In the genomic region with DNA sequence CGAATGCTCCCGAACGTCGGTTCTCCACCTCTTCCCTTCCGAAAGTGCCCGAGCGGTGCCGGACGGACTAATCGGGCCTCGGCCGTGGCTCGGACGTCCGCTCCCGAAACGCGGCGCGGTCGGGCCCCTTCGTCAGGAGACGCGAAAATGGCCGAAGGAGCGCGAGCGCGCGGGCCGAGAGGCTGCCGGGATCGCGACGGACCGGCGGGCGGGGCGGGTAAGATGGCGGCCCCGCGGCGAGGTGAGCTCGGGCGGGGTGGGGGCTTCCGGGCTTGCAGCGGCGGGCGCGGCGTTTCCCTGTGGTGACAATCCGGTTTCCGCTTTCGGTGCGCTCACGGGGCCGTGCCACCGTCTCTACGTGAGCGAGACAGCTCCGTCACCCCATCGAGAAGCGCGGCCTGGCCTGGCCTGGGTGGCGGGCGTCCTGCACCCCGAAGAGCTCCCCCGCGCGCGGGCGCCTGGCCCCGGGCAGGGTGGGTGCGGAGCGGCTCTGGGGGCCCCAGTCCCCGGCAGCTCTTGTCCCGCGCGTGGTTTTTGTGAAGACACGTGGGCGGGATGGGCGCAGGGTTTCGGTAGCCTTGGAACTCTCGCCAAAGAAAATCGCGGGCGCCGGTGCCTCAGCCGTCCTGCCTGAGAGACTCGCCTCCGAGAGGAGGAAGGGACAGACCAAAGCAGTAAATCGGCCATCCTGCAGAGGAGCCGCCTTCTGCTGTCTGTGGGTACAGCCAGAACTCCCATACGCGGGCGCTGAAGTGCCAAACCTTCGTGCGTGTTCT, we compare ENCODE assay signal across 8 cellular contexts. TPM values are rescaled to one million over a fixed set of nuclear protein-coding genes. Genes with fewer than 3 reads are reported as not detected.
DNase-seq lines count a peak whose midpoint lies in the region; ATAC-seq, FAIRE-seq and TF ChIP-seq lines count a peak whose summit lies in the region.

TSS of gene TMEM80 (plus strand) at position 211 of the 776 bp plus-strand sequence. CDS start at position 223, 12 bp downstream.

- H3K27me3 Mint-ChIP-seq in activated B cell treated with CpG ODN at 0.5 μM for 24 hours = no peaks in the 10 kb centered on the region
- H3K27me3 Mint-ChIP-seq in central memory CD8-positive, alpha-beta T cell = no peaks in the 10 kb centered on the region

- peak within 1 kb of the TSS; percentile 81 for H3K4me3 ChIP-seq in A549

- peaks cover 41% of the 10 kb centered on the region for H3K4me1 ChIP-seq in A549

- DNase-seq in A549 (ENCODE audit: low read depth in 1 of 2, low spot score in 1 of 2) = peak; percentile 54 to 98
- DNase-seq in NCI-H2227 treated with DMSO at 0.1 percent for 48 hours (lab: John Stamatoyannopoulos, UW) = peak; percentile 99
- DNase-seq in activated B cell treated with CpG ODN at 0.5 μM for 24 hours = peak; percentile 95
- peak; percentile 95 to 98 for DNase-seq in central memory CD8-positive, alpha-beta T cell (ENCODE audit: low spot score in 2 of 2)
- DNase-seq in iris pigment epithelial cell (ENCODE audit: low read depth) = peak; percentile 96
- peak; percentile 97 for DNase-seq in stimulated activated CD4-positive, alpha-beta T cell treated with anti-CD3 and anti-CD28 coated beads, Interleukin-12 subunit alpha, Interleukin-12 subunit beta, amount 100 ng/mL, for 24 hours (ENCODE audit: low read depth in 2 of 2)

- TF ChIP-seq EP300 in A549 (IDR thresholded peaks at IDR 0.05) = no peak

- TF ChIP-seq RAD21 in A549 (conservative IDR thresholded peaks at IDR 0.05 in 1 of 2, IDR thresholded peaks at IDR 0.05 in 1 of 2) = no peak

- H3K4me3 Mint-ChIP-seq in activated B cell treated with CpG ODN at 0.5 μM for 24 hours = peak within 1 kb of the TSS; percentile 87
- peak within 1 kb of the TSS; percentile 83 for H3K4me3 Mint-ChIP-seq in central memory CD8-positive, alpha-beta T cell

- peak within 1 kb of the TSS; percentile 93 for H3K4me2 ChIP-seq in A549

- H3K27ac Mint-ChIP-seq in activated B cell treated with CpG ODN at 0.5 μM for 24 hours = peak within 1 kb of the TSS; percentile 94
- peak within 1 kb of the TSS; percentile 87 for H3K27ac Mint-ChIP-seq in central memory CD8-positive, alpha-beta T cell (ENCODE audit: low read depth)

- WGBS in A549 (ENCODE audit: missing lambda C conversion rate) = 6% methylated on average over 17 of the region's 98 CpGs

- H3K36me3 Mint-ChIP-seq in activated B cell treated with CpG ODN at 0.5 μM for 24 hours (ENCODE audit: low read depth) = peaks cover 17% of the 10 kb centered on the region
- peaks cover 8% of the 10 kb centered on the region for H3K36me3 Mint-ChIP-seq in central memory CD8-positive, alpha-beta T cell (ENCODE audit: insufficient read depth)

- H3K9me3 ChIP-seq in A549 = no peaks in the 10 kb centered on the region

- FAIRE-seq in A549 (lab: Jason Lieb, UNC) = peak; percentile 67

- TF ChIP-seq POLR2A in A549 (IDR thresholded peaks at IDR 0.05; ENCODE audit: low read length) = peak; percentile 89

- CTCF ChIA-PET in A549 (lab: Yijun Ruan, JAX) (interaction anchor here (0.7 to 26.0 kb wide), 10 partner anchors 11 to 141 kb away, joined by 3 to 599 read pairs (median 11); partner anchors contain the start of gene EPS8L2), activated B cell treated with CpG ODN at 0.5 μM for 24 hours (lab: Charles Lee) (interaction anchor here (1.2 to 9.7 kb wide), 3 partner anchors 29 to 141 kb away, joined by 5 to 70 read pairs (median 8); partner anchors contain the start of gene TALDO1)

- peaks cover 45% of the 10 kb centered on the region for H3K4me1 Mint-ChIP-seq in activated B cell treated with CpG ODN at 0.5 μM for 24 hours
- peaks cover 29% of the 10 kb centered on the region for H3K4me1 Mint-ChIP-seq in central memory CD8-positive, alpha-beta T cell

- intact Hi-C loops in activated B cell treated with CpG ODN at 0.5 μM for 24 hours (cut with micrococcal nuclease) = loop anchor here (1.0 to 10.0 kb wide), 7 partner anchors 33 to 689 kb away; partner anchors contain the start of genes BRSK2, LRRC56 and TALDO1

- H3K27ac ChIP-seq in A549 = peak within 1 kb of the TSS; percentile 95 to 98

- H3K9me3 Mint-ChIP-seq in activated B cell treated with CpG ODN at 0.5 μM for 24 hours = no peaks in the 10 kb centered on the region
- no peaks in the 10 kb centered on the region for H3K9me3 Mint-ChIP-seq in central memory CD8-positive, alpha-beta T cell

- ATAC-seq in A549 = peak; percentile 75 to 89
- ATAC-seq in GM18873 (IDR thresholded peaks at IDR 0.05; ENCODE audit: low FRiP score, unreplicated experiment) = peak; percentile 70
- ATAC-seq in HG03139 (IDR thresholded peaks at IDR 0.05; ENCODE audit: unreplicated experiment) = peak; percentile 59
- ATAC-seq in activated B cell treated with CpG ODN at 0.5 μM for 24 hours (ENCODE audit: low read depth) = peak; percentile 71
- ATAC-seq in central memory CD8-positive, alpha-beta T cell (replicated peaks; ENCODE audit: extremely low read depth, poor library complexity, severe bottlenecking) = peak; percentile 69

- TF ChIP-seq CTCF in A549 (IDR thresholded peaks at IDR 0.05) (no peak), activated B cell treated with CpG ODN at 0.5 μM for 24 hours (IDR thresholded peaks at IDR 0.05) (no peak)

- POLR2A ChIA-PET in A549 (lab: Yijun Ruan, JAX) = interaction anchor here (0.8 to 2.9 kb wide), 8 partner anchors 10 to 120 kb away, joined by 3 to 41 read pairs (median 6); partner anchors contain the start of genes EPS8L2, PHRF1 and TALDO1
- POLR2A ChIA-PET in activated B cell treated with CpG ODN at 0.5 μM for 24 hours (lab: Charles Lee) = interaction anchor here (0.5 to 6.1 kb wide), 24 partner anchors 9 to 694 kb away, joined by 3 to 95 read pairs (median 4); partner anchors contain the start of genes BET1L, BRSK2, IRF7 and LRRC56

TF ChIP-seq in A549, 52 proteins besides CTCF, POLR2A, EP300 and RAD21 (continues in another document):
- TF ChIP-seq ATOH8 (CRISPR knock-in tag; IDR thresholded peaks at IDR 0.05; ENCODE audit: low read depth) (no peak), JUN (IDR thresholded peaks at IDR 0.05) (peak; percentile 29 to 93; a peak in 4 of 5 replicates), PHF8 (IDR thresholded peaks at IDR 0.05; ENCODE audit: borderline replicate concordance, low read depth) (peak; percentile 74), ZFP36 (IDR thresholded peaks at IDR 0.05; ENCODE audit: borderline replicate concordance, partially characterized antibody) (no peak), ESRRA (IDR thresholded peaks at IDR 0.05; ENCODE audit: borderline replicate concordance, low read length) (no peak), KDM5A (IDR thresholded peaks at IDR 0.05) (no peak; the same call in 1 of the 2 replicates), HMGXB4 (CRISPR knock-in tag; IDR thresholded peaks at IDR 0.05; ENCODE audit: borderline replicate concordance) (no peak), HOXB5 (CRISPR knock-in tag; IDR thresholded peaks at IDR 0.05) (no peak)
- TF ChIP-seq, protein P1, sequence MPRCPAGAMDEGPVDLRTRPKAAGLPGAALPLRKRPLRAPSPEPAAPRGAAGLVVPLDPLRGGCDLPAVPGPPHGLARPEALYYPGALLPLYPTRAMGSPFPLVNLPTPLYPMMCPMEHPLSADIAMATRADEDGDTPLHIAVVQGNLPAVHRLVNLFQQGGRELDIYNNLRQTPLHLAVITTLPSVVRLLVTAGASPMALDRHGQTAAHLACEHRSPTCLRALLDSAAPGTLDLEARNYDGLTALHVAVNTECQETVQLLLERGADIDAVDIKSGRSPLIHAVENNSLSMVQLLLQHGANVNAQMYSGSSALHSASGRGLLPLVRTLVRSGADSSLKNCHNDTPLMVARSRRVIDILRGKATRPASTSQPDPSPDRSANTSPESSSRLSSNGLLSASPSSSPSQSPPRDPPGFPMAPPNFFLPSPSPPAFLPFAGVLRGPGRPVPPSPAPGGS (IDR thresholded peaks at IDR 0.05) = 0 out of 3 replicates have a peak, but pooled peaks have one; percentile 63
- TF ChIP-seq, protein P2, sequence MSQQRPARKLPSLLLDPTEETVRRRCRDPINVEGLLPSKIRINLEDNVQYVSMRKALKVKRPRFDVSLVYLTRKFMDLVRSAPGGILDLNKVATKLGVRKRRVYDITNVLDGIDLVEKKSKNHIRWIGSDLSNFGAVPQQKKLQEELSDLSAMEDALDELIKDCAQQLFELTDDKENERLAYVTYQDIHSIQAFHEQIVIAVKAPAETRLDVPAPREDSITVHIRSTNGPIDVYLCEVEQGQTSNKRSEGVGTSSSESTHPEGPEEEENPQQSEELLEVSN (IDR thresholded peaks at IDR 0.05; ENCODE audit: borderline replicate concordance, low read depth) = peak; percentile 35

RNA-seq across cellular contexts. Expression of gene TMEM80, which starts in this region (rescaled TPM):
- polyA plus RNA-seq in A549 (2011; rRNA removed) (15.1 and 15.2 TPM in 2 replicates), A549 (2017; fragmentation: RNase III; extraction: RNeasy Plus Mini Kit Qiagen cat#74134 plus additional on column Dnase treatment) (10.2 to 11.2 TPM (median 10.8 TPM) in 3 replicates)
- polyA plus RNA-seq in A549 (2012; cell fraction: cytosol; rRNA removed) = 14.8 and 17.8 TPM in 2 replicates
- 26.2 and 27.0 TPM in 2 replicates for polyA plus RNA-seq in A549 (2012; cell fraction: nucleus; rRNA removed)
- polyA minus RNA-seq in A549 (2011; rRNA and poly(A)+ RNA removed) = 4.3 and 6.7 TPM in 2 replicates
- total RNA-seq in activated B cell treated with CpG ODN at 0.5 μM for 24 hours = 34.1 and 44.4 TPM in 2 replicates

Comparison
In these comparisons a context has a peak if more than half of its experiments do, and no peak if none do; other contexts are left out.
1. Peak in every context shown above with its lines: DNase-seq, ATAC-seq, H3K4me3 ChIP-seq and H3K27ac ChIP-seq.